ENCODE assay signal across 23 cellular contexts in genomic region chr5:68454766-68455165, GRCh38.
"Had no signal": no experiment of that assay in that cellular context is flagged by ENCODE, and none has a peak within 500 bp of the region (broad histone marks: within the 10 kb centered on the region; RNA-seq: fewer than 3 reads in every experiment).

No MANE protein-coding gene starts in this region.

- DNase-seq: activated CD4-positive, alpha-beta T cell treated with anti-CD3 and anti-CD28 coated beads for 48 hours; activated CD4-positive, alpha-beta T cell treated with anti-CD3 and anti-CD28 coated beads, Interleukin-2, amount 50 U/mL, for 4 hours; activated CD4-positive, CD25-positive, alpha-beta regulatory T cell treated with anti-CD3 and anti-CD28 coated beads, Interleukin-2, amount 50 U/mL, for 72 hours; activated CD8-positive, alpha-beta T cell treated with anti-CD3 and anti-CD28 coated beads, Interleukin-2, amount 10 ng/mL, durations not matched to agents 7 days and 5 days; activated effector memory CD4-positive, alpha-beta T cell treated with anti-CD3 and anti-CD28 coated beads, Interleukin-2, amount 50 U/mL, for 16 hours; activated naive CD4-positive, alpha-beta T cell treated with Interleukin-2 at 50 U/mL for 16 hours; activated naive CD8-positive, alpha-beta T cell treated with anti-CD3 and anti-CD28 coated beads, Interleukin-2, amount 50 U/mL, for 24 hours; activated T-cell treated with anti-CD3 and anti-CD28 coated beads, Interleukin-2, amount 50 U/mL, for 24 hours; amygdala; brain microvascular endothelial cell; NCI-H1105 treated with DMSO at 0.1 percent for 48 hours; NCI-H1436 treated with DMSO at 0.1 percent for 48 hours; NCI-H187; NCI-H2081; NCI-H510A treated with DMSO at 0.1 percent for 48 hours; Peyer's patch; Right ventricle myocardium superior; SJCRH30; SK-N-SH; T-helper 1 cell had no signal

- H3K9me3 Mint-ChIP-seq: activated naive CD4-positive, alpha-beta T cell treated with anti-CD3 and anti-CD28 coated beads, Interleukin-2, amount 50 U/mL, for 72 hours; activated naive CD8-positive, alpha-beta T cell treated with anti-CD3 and anti-CD28 coated beads, Interleukin-2, amount 50 U/mL, for 24 hours; activated T-cell treated with anti-CD3 and anti-CD28 coated beads, Interleukin-2, amount 50 U/mL, for 24 hours had no signal

- H3K27me3 Mint-ChIP-seq: activated naive CD8-positive, alpha-beta T cell treated with anti-CD3 and anti-CD28 coated beads, Interleukin-2, amount 50 U/mL, for 24 hours; activated T-cell treated with anti-CD3 and anti-CD28 coated beads, Interleukin-2, amount 50 U/mL, for 24 hours had no signal

- H3K4me1 ChIP-seq: Peyer's patch had no signal

- H3K4me2 ChIP-seq: SK-N-SH had no signal

- H3K27ac ChIP-seq: brain microvascular endothelial cell, cardiac muscle cell, Peyer's patch, RWPE1, SJCRH30 had no signal

- H3K4me3 Mint-ChIP-seq: activated CD8-positive, alpha-beta T cell treated with anti-CD3 and anti-CD28 coated beads, Interleukin-2, amount 10 ng/mL, durations not matched to agents 7 days and 5 days; activated naive CD8-positive, alpha-beta T cell treated with anti-CD3 and anti-CD28 coated beads, Interleukin-2, amount 50 U/mL, for 24 hours; activated T-cell treated with anti-CD3 and anti-CD28 coated beads, Interleukin-2, amount 50 U/mL, for 24 hours had no signal

- H3K9me3 ChIP-seq: Peyer's patch, SJCRH30, SK-N-SH had no signal

- H3K36me3 ChIP-seq: brain microvascular endothelial cell, cardiac muscle cell, Peyer's patch, SJCRH30 had no signal

- H3K4me3 ChIP-seq: cardiac muscle cell, Peyer's patch, SJCRH30 had no signal

- H3K9ac ChIP-seq: SK-N-SH had no signal

- H3K27ac Mint-ChIP-seq: activated CD8-positive, alpha-beta T cell treated with anti-CD3 and anti-CD28 coated beads, Interleukin-2, amount 10 ng/mL, durations not matched to agents 7 days and 5 days; activated naive CD4-positive, alpha-beta T cell treated with anti-CD3 and anti-CD28 coated beads, Interleukin-2, amount 50 U/mL, for 72 hours; activated naive CD8-positive, alpha-beta T cell treated with anti-CD3 and anti-CD28 coated beads, Interleukin-2, amount 50 U/mL, for 24 hours; activated T-cell treated with anti-CD3 and anti-CD28 coated beads, Interleukin-2, amount 50 U/mL, for 24 hours had no signal

- ATAC-seq: activated CD8-positive, alpha-beta T cell treated with anti-CD3 and anti-CD28 coated beads, Interleukin-2, amount 10 ng/mL, durations not matched to agents 7 days and 5 days; activated naive CD4-positive, alpha-beta T cell treated with anti-CD3 and anti-CD28 coated beads, Interleukin-2, amount 50 U/mL, for 72 hours; activated naive CD8-positive, alpha-beta T cell treated with anti-CD3 and anti-CD28 coated beads, Interleukin-2, amount 50 U/mL, for 24 hours had no signal

- H3K27me3 ChIP-seq: brain microvascular endothelial cell, cardiac muscle cell, Peyer's patch, SJCRH30 had no signal
